In genomic region chr6:87093199-87093598, GRCh38 we compare ENCODE assay signal across 28 cellular contexts. TPM values are rescaled to one million over a fixed set of nuclear protein-coding genes. Genes with fewer than 3 reads are reported as not detected.
"Had no signal": no experiment of that assay in that cellular context is flagged by ENCODE, and none has a peak within 500 bp of the region (broad histone marks: within the 10 kb centered on the region; RNA-seq: fewer than 3 reads in every experiment).

No MANE protein-coding gene starts in this region.

- H3K9me3 ChIP-seq: colonic mucosa, heart right ventricle, neutrophil, psoas muscle, right lobe of liver, stomach, thoracic aorta, transverse colon had no signal

- H3K4me1 Mint-ChIP-seq: stimulated activated naive B cell treated with anti-CD40 and anti-IgM and Interleukin-4, amounts not matched to agents 10 μg/mL and 1 μg/mL and 100 μg/mL, for 72 hours had no signal

- H3K4me3 ChIP-seq: colonic mucosa, heart right ventricle, psoas muscle, right lobe of liver, skin epidermis, stomach, thoracic aorta, transverse colon had no signal

- H3K9me3 Mint-ChIP-seq: naive thymus-derived CD8-positive, alpha-beta T cell; stimulated activated naive B cell treated with anti-CD40 and anti-IgM and Interleukin-4, amounts not matched to agents 10 μg/mL and 1 μg/mL and 100 μg/mL, for 72 hours had no signal

- H3K27ac Mint-ChIP-seq: naive thymus-derived CD8-positive, alpha-beta T cell; stimulated activated naive B cell treated with anti-CD40 and anti-IgM and Interleukin-4, amounts not matched to agents 10 μg/mL and 1 μg/mL and 100 μg/mL, for 72 hours had no signal

- DNase-seq: colonic mucosa; heart right ventricle; hypothalamus; mammary epithelial cell; naive thymus-derived CD8-positive, alpha-beta T cell; psoas muscle; retina; right lobe of liver; stimulated activated CD4-positive, alpha-beta T cell treated with anti-CD3 and anti-CD28 coated beads, Interleukin-2, amount 100 ng/mL, for 24 hours; stimulated activated CD4-positive, alpha-beta T cell treated with anti-CD3 and anti-CD28 coated beads, Interleukin-4, amount 100 ng/mL, for 4 hours; stimulated activated naive B cell treated with anti-CD40 and anti-IgM and Interleukin-4, amounts not matched to agents 10 μg/mL and 1 μg/mL and 100 μg/mL, for 72 hours; stomach; substantia nigra; transverse colon had no signal

- H3K4me3 Mint-ChIP-seq: naive thymus-derived CD8-positive, alpha-beta T cell; stimulated activated naive B cell treated with anti-CD40 and anti-IgM and Interleukin-4, amounts not matched to agents 10 μg/mL and 1 μg/mL and 100 μg/mL, for 72 hours had no signal

- H3K36me3 Mint-ChIP-seq: naive thymus-derived CD8-positive, alpha-beta T cell; stimulated activated naive B cell treated with anti-CD40 and anti-IgM and Interleukin-4, amounts not matched to agents 10 μg/mL and 1 μg/mL and 100 μg/mL, for 72 hours had no signal

- H3K27me3 ChIP-seq: colonic mucosa, neutrophil, right lobe of liver had no signal

- ATAC-seq: heart right ventricle; left lobe of liver; naive thymus-derived CD8-positive, alpha-beta T cell; psoas muscle; right lobe of liver; stimulated activated naive B cell treated with anti-CD40 and anti-IgM and Interleukin-4, amounts not matched to agents 10 μg/mL and 1 μg/mL and 100 μg/mL, for 72 hours had no signal

- FAIRE-seq: frontal cortex, islet of Langerhans had no signal

- H3K36me3 ChIP-seq: colonic mucosa, heart right ventricle, neutrophil, right lobe of liver, stomach, thoracic aorta, transverse colon had no signal

- H3K4me1 ChIP-seq: colonic mucosa, heart right ventricle, psoas muscle, right lobe of liver, stomach, transverse colon had no signal

- H3K27ac ChIP-seq: colonic mucosa, heart right ventricle, neutrophil, psoas muscle, right lobe of liver, skin epidermis, stomach, thoracic aorta, transverse colon had no signal

RNA-seq across cellular contexts. Expression of gene CGA, which starts 1.7 kb away (rescaled TPM):
- total RNA-seq: colonic mucosa; dermis blood vessel endothelial cell; fibroblast of lung; frontal cortex; mammary epithelial cell; mesenteric fat pad; mononuclear cell; naive thymus-derived CD8-positive, alpha-beta T cell; osteoblast; right lobe of liver; stomach; thoracic aorta; transverse colon; urinary bladder had no signal
- polyA plus RNA-seq: esophagus; mammary epithelial cell; naive thymus-derived CD8-positive, alpha-beta T cell; neural cell; stomach; urinary bladder had no signal
